17 cellular contexts compared by ENCODE assay signal in the genomic region with DNA sequence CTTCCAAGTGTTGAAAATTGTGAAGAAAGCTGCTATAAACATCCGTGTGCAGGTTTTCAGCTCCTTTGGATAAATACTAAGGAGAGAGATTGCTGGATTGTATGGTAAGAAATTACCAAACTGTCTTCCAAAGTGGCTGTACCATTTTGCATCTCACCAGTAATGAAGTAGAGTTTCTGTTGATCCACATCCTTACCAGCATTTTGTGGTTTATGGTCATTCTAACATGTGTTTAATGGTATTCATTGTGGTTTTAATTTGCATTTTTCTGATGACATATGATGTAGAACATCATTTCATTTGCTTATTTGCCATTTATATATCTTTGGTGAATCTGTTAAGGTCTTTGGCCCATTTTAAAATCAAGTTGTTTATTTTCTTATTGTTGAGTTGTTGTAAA.
DNase-seq lines count a peak whose midpoint lies in the region; FAIRE-seq and TF ChIP-seq lines count a peak whose summit lies in the region.
"Had no signal": no experiment of that assay in that cellular context is flagged by ENCODE, and none has a peak within 500 bp of the region (broad histone marks: within the 10 kb centered on the region; RNA-seq: fewer than 3 reads in every experiment).

No MANE protein-coding gene starts in this region.

- H3K27ac ChIP-seq in astrocyte (ENCODE audit: low read depth, low read length) (no peak overlapping the region), WERI-Rb-1 (no peak overlapping the region)
- H3K27ac ChIP-seq: C4-2B, GM23248 had no signal

- H3K27me3 ChIP-seq in Loucy (ENCODE audit: insufficient read depth, low read length, poor library complexity, severe bottlenecking) (no peaks in the 10 kb centered on the region), astrocyte (ENCODE audit: insufficient read depth, low read length) (no peaks in the 10 kb centered on the region), WERI-Rb-1 (ENCODE audit: insufficient read depth, low read depth, severe bottlenecking) (no peaks in the 10 kb centered on the region)

- H3K36me3 ChIP-seq in Loucy (ENCODE audit: insufficient read depth, low read length) (no peaks in the 10 kb centered on the region; the same call in 1 of the 2 replicates), astrocyte (ENCODE audit: insufficient read depth, low read length) (no peaks in the 10 kb centered on the region), WERI-Rb-1 (no peaks in the 10 kb centered on the region)

- FAIRE-seq in astrocyte (lab: Jason Lieb, UNC) = no peak
- FAIRE-seq: A204.1 had no signal

- no peak overlapping the region for H3K9ac ChIP-seq in Loucy (ENCODE audit: low read depth, low read length, poor library complexity, severe bottlenecking)
- H3K9ac ChIP-seq in astrocyte (ENCODE audit: low read length) = no peak overlapping the region
- H3K9ac ChIP-seq: GM23248 had no signal

- H3K4me3 Mint-ChIP-seq in astrocyte (ENCODE audit: unreplicated experiment) = no peak overlapping the region
- H3K4me3 Mint-ChIP-seq in type B pancreatic cell = no peak overlapping the region
- H3K4me3 Mint-ChIP-seq in MCF 10A (ENCODE audit: unreplicated experiment) = no peak overlapping the region
- H3K4me3 Mint-ChIP-seq: B cell; CD4-positive, alpha-beta memory T cell had no signal

- intact Hi-C loops in MCF 10A (cut with micrococcal nuclease) = no loop called here

- DNase-seq in ELR (ENCODE audit: low read depth) (peak; percentile 3), astrocyte (ENCODE audit: low read depth) (peak; percentile 12), type B pancreatic cell (ENCODE audit: extremely low spot score, unreplicated experiment) (no peak), WERI-Rb-1 (no peak), HuH-7.5 (ENCODE audit: low spot score) (no peak), MCF 10A (ENCODE audit: unreplicated experiment) (no peak)
- DNase-seq: CD4-positive, alpha-beta memory T cell; DMS153; DMS79 treated with DMSO at 0.1 percent for 48 hours; GF-D8; GM23248; H7 had no signal

- H3K4me3 ChIP-seq in Loucy (ENCODE audit: low read length, poor library complexity, severe bottlenecking) (peak overlapping the region; percentile 42), astrocyte (ENCODE audit: insufficient read depth, low read depth, low read length) (no peak overlapping the region), WERI-Rb-1 (ENCODE audit: low read depth, low read length) (no peak overlapping the region)
- H3K4me3 ChIP-seq: GM23248 had no signal

- TF ChIP-seq CTCF in Loucy (conservative IDR thresholded peaks at IDR 0.05; ENCODE audit: low read length) (no peak), astrocyte (IDR thresholded peaks at IDR 0.05; ENCODE audit: insufficient read depth, low read depth, low read length) (no peak), type B pancreatic cell (conservative IDR thresholded peaks at IDR 0.05) (no peak), WERI-Rb-1 (IDR thresholded peaks at IDR 0.05; ENCODE audit: low read depth, low read length) (no peak), MCF 10A (IDR thresholded peaks at IDR 0.05; ENCODE audit: unreplicated experiment) (no peak)

- H3K9me3 Mint-ChIP-seq in astrocyte (ENCODE audit: unreplicated experiment) = no peaks in the 10 kb centered on the region
- H3K9me3 Mint-ChIP-seq in type B pancreatic cell = no peaks in the 10 kb centered on the region
- no peaks in the 10 kb centered on the region for H3K9me3 Mint-ChIP-seq in MCF 10A (ENCODE audit: unreplicated experiment)

- H3K4me1 Mint-ChIP-seq in astrocyte (ENCODE audit: low read depth, unreplicated experiment) (no peaks in the 10 kb centered on the region), type B pancreatic cell (ENCODE audit: unreplicated experiment) (no peaks in the 10 kb centered on the region), MCF 10A (ENCODE audit: insufficient read depth, unreplicated experiment) (no peaks in the 10 kb centered on the region)
- H3K4me1 Mint-ChIP-seq: CD4-positive, alpha-beta memory T cell had no signal

- H3K79me2 ChIP-seq in Loucy (ENCODE audit: insufficient read depth, low read length) (no peaks in the 10 kb centered on the region), astrocyte (ENCODE audit: insufficient read depth, low read length) (no peaks in the 10 kb centered on the region)

- H3K36me3 Mint-ChIP-seq in astrocyte (ENCODE audit: low read depth, unreplicated experiment) (no peaks in the 10 kb centered on the region), type B pancreatic cell (no peaks in the 10 kb centered on the region), MCF 10A (ENCODE audit: insufficient read depth, unreplicated experiment) (no peaks in the 10 kb centered on the region)
- H3K36me3 Mint-ChIP-seq: CD4-positive, alpha-beta memory T cell; IgD-negative memory B cell had no signal

- H3K9me3 ChIP-seq in Loucy (ENCODE audit: insufficient read depth, low read depth, low read length) = no peaks in the 10 kb centered on the region
- no peaks in the 10 kb centered on the region for H3K9me3 ChIP-seq in astrocyte (ENCODE audit: insufficient read depth, low read depth, low read length)
- no peaks in the 10 kb centered on the region for H3K9me3 ChIP-seq in WERI-Rb-1 (ENCODE audit: severe bottlenecking)

- H4K20me1 ChIP-seq in Loucy (ENCODE audit: insufficient read depth, low read length, poor library complexity, severe bottlenecking) = no peaks in the 10 kb centered on the region
- no peaks in the 10 kb centered on the region for H4K20me1 ChIP-seq in astrocyte (ENCODE audit: insufficient read depth, low read length)

- no peak overlapping the region for H3K27ac Mint-ChIP-seq in astrocyte (ENCODE audit: unreplicated experiment)
- no peak overlapping the region for H3K27ac Mint-ChIP-seq in type B pancreatic cell
- H3K27ac Mint-ChIP-seq in MCF 10A (ENCODE audit: low read depth, unreplicated experiment) = no peak overlapping the region
- H3K27ac Mint-ChIP-seq: B cell; CD4-positive, alpha-beta memory T cell; IgD-negative memory B cell had no signal

- CTCF ChIA-PET in MCF 10A (lab: Yijun Ruan, JAX) = interaction anchor here (0.6 kb wide), 1 partner anchor 22 kb away, joined by 3 read pairs; no protein-coding TSS in a partner anchor

- POLR2A ChIA-PET in MCF 10A (lab: Yijun Ruan, JAX) = no interaction called here

- H2AFZ ChIP-seq in Loucy (ENCODE audit: low read length) (no peak overlapping the region; the same call in 1 of the 2 replicates), astrocyte (ENCODE audit: low read depth, low read length) (no peak overlapping the region)
- H2AFZ ChIP-seq: GM23248 had no signal

- H3K4me1 ChIP-seq in Loucy (ENCODE audit: insufficient read depth, low read length, poor library complexity, severe bottlenecking) (peaks cover 24% of the 10 kb centered on the region), astrocyte (ENCODE audit: insufficient read depth, low read length) (no peaks in the 10 kb centered on the region)

- no peaks in the 10 kb centered on the region for H3K27me3 Mint-ChIP-seq in astrocyte (ENCODE audit: low read depth, unreplicated experiment)
- H3K27me3 Mint-ChIP-seq in type B pancreatic cell = no peaks in the 10 kb centered on the region
- H3K27me3 Mint-ChIP-seq in MCF 10A (ENCODE audit: insufficient read depth, unreplicated experiment) = no peaks in the 10 kb centered on the region
- H3K27me3 Mint-ChIP-seq: B cell; CD4-positive, alpha-beta memory T cell; IgD-negative memory B cell had no signal

- H3F3A ChIP-seq in Loucy (ENCODE audit: low read depth) = no peaks in the 10 kb centered on the region

- no TSS peak for BruUV-seq in MCF 10A (replicated peaks; lab: Mats Ljungman, UMichigan)

- no peaks in the 10 kb centered on the region for H3K9me2 ChIP-seq in Loucy (replicated peaks; ENCODE audit: low read depth, low read length)

- H3K4me2 ChIP-seq in Loucy (ENCODE audit: low read depth, low read length, poor library complexity, severe bottlenecking) (peak overlapping the region; percentile 35), astrocyte (ENCODE audit: low read length) (no peak overlapping the region)

Comparison
In these comparisons a context has a peak if more than half of its experiments do, and no peak if none do; other contexts are left out.
1. DNase-seq: peak in ELR (single experiment) and astrocyte (single experiment); none in type B pancreatic cell (single experiment), WERI-Rb-1 (single experiment), HuH-7.5 (single experiment) and MCF 10A (single experiment).